Comparison of ENCODE assay signal across 22 cellular contexts in the genomic region with DNA sequence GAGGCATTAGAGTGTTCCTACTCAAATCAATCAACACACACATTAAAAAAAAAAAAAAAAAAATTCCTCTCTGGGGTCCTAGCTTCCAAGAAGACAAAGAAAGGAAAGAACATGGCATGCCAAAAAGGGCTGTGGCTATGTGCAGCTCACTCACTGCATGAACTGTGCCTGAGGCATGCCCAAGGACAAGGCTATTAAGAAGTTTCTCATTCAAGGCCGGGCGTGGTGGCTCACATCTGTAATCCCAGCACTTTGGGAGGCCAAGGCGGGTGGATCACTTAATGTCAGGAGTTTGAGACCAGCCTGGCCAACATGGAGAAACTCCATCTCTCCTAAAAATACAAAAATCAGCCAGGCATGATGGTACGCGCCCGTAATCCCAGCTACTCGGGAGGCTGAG. TPM values are rescaled to one million over a fixed set of nuclear protein-coding genes. Genes with fewer than 3 reads are reported as not detected.
DNase-seq lines count a peak whose midpoint lies in the region; ATAC-seq and TF ChIP-seq lines count a peak whose summit lies in the region.
"Had no signal": no experiment of that assay in that cellular context is flagged by ENCODE, and none has a peak within 500 bp of the region (broad histone marks: within the 10 kb centered on the region; RNA-seq: fewer than 3 reads in every experiment).

No MANE protein-coding gene starts in this region.

- H3K9me3 ChIP-seq in psoas muscle, result no peaks in the 10 kb centered on the region
- H3K9me3 ChIP-seq in effector memory CD4-positive, alpha-beta T cell (ENCODE audit: control insufficient read depth, low read length), result no peaks in the 10 kb centered on the region

- peaks cover 12 to 100% of the 10 kb centered on the region in 2 donors for H3K36me3 ChIP-seq in psoas muscle (ENCODE audit: insufficient read depth in 1 of 2, low read depth in 1 of 2)
- H3K36me3 ChIP-seq in effector memory CD4-positive, alpha-beta T cell (ENCODE audit: control insufficient read depth, insufficient read depth, low read length), result no peaks in the 10 kb centered on the region

- no peaks in the 10 kb centered on the region for H3K27me3 ChIP-seq in psoas muscle (ENCODE audit: insufficient read depth in 3 of 3, low read length in 2 of 3)
- no peaks in the 10 kb centered on the region for H3K27me3 ChIP-seq in effector memory CD4-positive, alpha-beta T cell (replicated peaks; ENCODE audit: control insufficient read depth, insufficient read depth, low read length, poor library complexity, severe bottlenecking)

- peaks cover 20% of the 10 kb centered on the region for H3K4me1 ChIP-seq in psoas muscle
- H3K4me1 ChIP-seq in effector memory CD4-positive, alpha-beta T cell (ENCODE audit: control insufficient read depth, insufficient read depth, low read length, poor library complexity, severe bottlenecking), result peaks cover 14% of the 10 kb centered on the region

- intact Hi-C loops in psoas muscle (cut with DNase I), result loop anchor here in 1 of 2 donors (10.0 kb wide), 1 partner anchor 187 kb away; no protein-coding TSS in a partner anchor
- intact Hi-C loops in Right ventricle myocardium superior (cut with DNase I), result no loop called here

- DNase-seq in SK-MEL-5 (ENCODE audit: low read depth, low spot score), result peak; percentile 38
- peak; percentile 11 for DNase-seq in epithelial cell of esophagus (ENCODE audit: low read depth)
- no peak for DNase-seq in psoas muscle
- DNase-seq in activated CD4-positive, alpha-beta T cell treated with anti-CD3 and anti-CD28 coated beads for 1 hour, result no peak
- DNase-seq in Right ventricle myocardium superior, result no peak
- no peak for DNase-seq in effector memory CD4-positive, alpha-beta T cell
- no peak for DNase-seq in NCI-H2107 treated with DMSO at 0.1 percent for 48 hours (lab: John Stamatoyannopoulos, UW; ENCODE audit: unreplicated experiment)
- DNase-seq: HFFc6, MM.1S, NCI-H1048, NCI-H1436, NCI-H187 treated with DMSO at 0.1 percent for 48 hours, NCI-H226, NCI-H510A treated with DMSO at 0.1 percent for 48 hours, NCI-H748 treated with DMSO at 0.1 percent for 48 hours, PC-9, SIG-M5 had no signal

- 83 to 94% (median 89%) methylated on average over 7 of the region's 7 CpGs for WGBS in psoas muscle, 3 donors

- in situ Hi-C loops in SK-MEL-5 (cut with HindIII; ENCODE audit: low pct_unique_long_range_greater_than_20kb, low sequenced_read_pairs), result no loop called here

- H3K27ac ChIP-seq in C4-2B (peak overlapping the region; percentile 34), psoas muscle (peak overlapping the region; percentile 7)
- no peak overlapping the region for H3K27ac ChIP-seq in effector memory CD4-positive, alpha-beta T cell (ENCODE audit: insufficient read depth, low read length, poor library complexity, severe bottlenecking)
- H3K27ac ChIP-seq: HL-60, PC-9, RWPE1 had no signal

- no peak overlapping the region for H3K4me3 ChIP-seq in epithelial cell of esophagus (ENCODE audit: low read length)
- H3K4me3 ChIP-seq in psoas muscle, result no peak overlapping the region
- H3K4me3 ChIP-seq in effector memory CD4-positive, alpha-beta T cell (ENCODE audit: insufficient read depth, low read depth, low read length, poor library complexity, severe bottlenecking), result no peak overlapping the region
- H3K4me3 ChIP-seq: K562, PC-9 had no signal

- TF ChIP-seq CTCF in C4-2B (conservative IDR thresholded peaks at IDR 0.05), result no peak
- no peak for TF ChIP-seq CTCF in epithelial cell of esophagus (IDR thresholded peaks at IDR 0.05; ENCODE audit: insufficient read depth, low read depth, low read length, missing control alignments)
- TF ChIP-seq CTCF in psoas muscle (IDR thresholded peaks at IDR 0.05), result no peak

- peak in 3 of 4 donors; percentile 41 to 59 (median 54) for ATAC-seq in psoas muscle
- no peak for ATAC-seq in Right ventricle myocardium superior (ENCODE audit: poor library complexity)
- ATAC-seq: HepG2 had no signal

RNA-seq across cellular contexts. Expression of a gene that starts 41.9 kb away (rescaled TPM):
- 9.2 and 10.3 TPM in 2 replicates for total RNA-seq in SK-MEL-5 (2014; rRNA removed; shearing (Covaris generic))
- 19.3 and 25.2 TPM in 2 replicates for polyA plus RNA-seq in SK-MEL-5 (2015; cell fraction: cytosol; rRNA removed)
- 25.0 and 25.5 TPM in 2 replicates for polyA plus RNA-seq in SK-MEL-5 (2015; cell fraction: nucleus; rRNA removed)
- 100 to 1,000 TPM in 3 of 4 donors, 10 to 100 TPM in 1; 92.3 to 177 (median 138) TPM for total RNA-seq in psoas muscle
- 100 to 1,000 TPM in 1 of 3 donors, 10 to 100 TPM in 2; 52.2 to 162 (median 94.2) TPM for polyA plus RNA-seq in psoas muscle
- total RNA-seq in Right ventricle myocardium superior, result 64.1 TPM

RNA-seq across cellular contexts. Expression of a gene that starts 53.4 kb away (rescaled TPM):
- 112 and 113 TPM in 2 replicates for total RNA-seq in SK-MEL-5 (2014; rRNA removed; shearing (Covaris generic))
- polyA plus RNA-seq in SK-MEL-5 (2015; cell fraction: cytosol; rRNA removed), result 46.2 and 69.4 TPM in 2 replicates
- polyA plus RNA-seq in SK-MEL-5 (2015; cell fraction: nucleus; rRNA removed), result 169 and 224 TPM in 2 replicates
- total RNA-seq in psoas muscle (100 to 1,000 TPM in 2 of 4 donors, 10 to 100 TPM in 2; 47.7 to 216 (median 110) TPM), Right ventricle myocardium superior (22.5 TPM)
- polyA plus RNA-seq in psoas muscle, result 10 to 100 TPM; 32.6 to 94.3 (median 65.9) TPM

Comparison
In these comparisons a context has a peak if more than half of its experiments do, and no peak if none do; other contexts are left out.
1. DNase-seq: peak in SK-MEL-5 (single experiment) and epithelial cell of esophagus (single experiment); none in psoas muscle (0 of 2), activated CD4-positive, alpha-beta T cell treated with anti-CD3 and anti-CD28 coated beads for 1 hour (single experiment), Right ventricle myocardium superior (single experiment), effector memory CD4-positive, alpha-beta T cell (0 of 3) and NCI-H2107 treated with DMSO at 0.1 percent for 48 hours (single experiment).